8 cellular contexts compared by ENCODE assay signal in genomic region chr19:16198363-16198636, GRCh38. TPM values are rescaled to one million over a fixed set of nuclear protein-coding genes. Genes with fewer than 3 reads are reported as not detected.
DNase-seq lines count a peak whose midpoint lies in the region; ATAC-seq and TF ChIP-seq lines count a peak whose summit lies in the region.

No MANE protein-coding gene starts in this region.

- peak overlapping the region; percentile 79 for H3K9ac ChIP-seq in OCI-LY3 (ENCODE audit: low read length)

- H3K36me3 ChIP-seq in OCI-LY3 (replicated peaks; ENCODE audit: low read depth, low read length): peaks cover 11% of the 10 kb centered on the region
- peaks cover 11% of the 10 kb centered on the region for H3K36me3 ChIP-seq in osteoblast (ENCODE audit: insufficient read depth, low read length)

- DNase-seq in epithelial cell of prostate (ENCODE audit: low read depth, low spot score) (no peak), osteoblast (ENCODE audit: insufficient read length, low spot score, missing footprints) (peak; percentile 83), HCEC 1CT (no peak)

- H3K4me3 ChIP-seq in OCI-LY3 (ENCODE audit: low read length) (peak overlapping the region; percentile 80), osteoblast (ENCODE audit: insufficient read depth, low read length) (peak overlapping the region; percentile 99)

- TF ChIP-seq POLR2A in GM18505 (IDR thresholded peaks at IDR 0.05; ENCODE audit: borderline replicate concordance, extremely low read depth, insufficient read depth, insufficient read length): no peak

- no peaks in the 10 kb centered on the region for H4K20me1 ChIP-seq in OCI-LY3 (ENCODE audit: insufficient read depth, low read length)
- H4K20me1 ChIP-seq in osteoblast (ENCODE audit: insufficient read depth, low read length): peaks cover 44% of the 10 kb centered on the region

- peak overlapping the region; percentile 42 for H3K27ac ChIP-seq in OCI-LY3 (ENCODE audit: low read length)
- H3K27ac ChIP-seq in epithelial cell of prostate: peak overlapping the region; percentile 69
- H3K27ac ChIP-seq in osteoblast (ENCODE audit: low read depth, low read length): peak overlapping the region; percentile 91

- no peak overlapping the region for H2AFZ ChIP-seq in OCI-LY3 (ENCODE audit: low read depth, low read length)
- no peak overlapping the region for H2AFZ ChIP-seq in osteoblast (ENCODE audit: low read length)

- H3K9me3 ChIP-seq in OCI-LY3 (ENCODE audit: insufficient read depth, low read length) (no peaks in the 10 kb centered on the region), osteoblast (ENCODE audit: low read depth, low read length) (no peaks in the 10 kb centered on the region)

- H3K4me2 ChIP-seq in OCI-LY3 (ENCODE audit: low read length): peak overlapping the region; percentile 92
- H3K4me2 ChIP-seq in osteoblast (ENCODE audit: insufficient read depth, low read length): peak overlapping the region; percentile 97

- peak; percentile 15 for ATAC-seq in GM18909 (IDR thresholded peaks at IDR 0.05; ENCODE audit: poor library complexity, unreplicated experiment)
- ATAC-seq in HG02885 (IDR thresholded peaks at IDR 0.05; ENCODE audit: poor library complexity, unreplicated experiment): no peak
- ATAC-seq in HG02981 (IDR thresholded peaks at IDR 0.05; ENCODE audit: unreplicated experiment): no peak
- no peak for ATAC-seq in GM18505 (IDR thresholded peaks at IDR 0.05; ENCODE audit: unreplicated experiment)

- H3K79me2 ChIP-seq in OCI-LY3 (ENCODE audit: low read length) (peaks cover 46% of the 10 kb centered on the region), osteoblast (ENCODE audit: insufficient read depth, low read length) (peaks cover 51% of the 10 kb centered on the region)

- no peaks in the 10 kb centered on the region for H3K27me3 ChIP-seq in OCI-LY3 (ENCODE audit: low read depth, low read length)
- no peaks in the 10 kb centered on the region for H3K27me3 ChIP-seq in osteoblast (ENCODE audit: insufficient read depth, low read length)

- TF ChIP-seq CTCF in OCI-LY3 (IDR thresholded peaks at IDR 0.05; ENCODE audit: low read depth, low read length) (no peak), osteoblast (IDR thresholded peaks at IDR 0.05; ENCODE audit: extremely low read depth, low read depth, low read length) (no peak)

- H3K4me1 ChIP-seq in OCI-LY3 (ENCODE audit: low read length) (peaks cover 45% of the 10 kb centered on the region), osteoblast (ENCODE audit: insufficient read depth, low read length) (peaks cover 50% of the 10 kb centered on the region)

RNA-seq across cellular contexts. Expression of gene AP1M1, which starts 0.6 kb away (rescaled TPM):
- total RNA-seq in osteoblast: 49.5 and 52.1 TPM in 2 replicates

RNA-seq across cellular contexts. Expression of gene FAM32A, which starts 13.1 kb away (rescaled TPM):
- total RNA-seq in osteoblast: 93.4 and 109 TPM in 2 replicates

RNA-seq across cellular contexts. Expression of gene CIB3, which starts 25.0 kb away (rescaled TPM):
- total RNA-seq in osteoblast: not detected in 2 replicates

RNA-seq across cellular contexts. Expression of gene HSH2D, which starts 54.8 kb away (rescaled TPM):
- total RNA-seq in osteoblast: 0.36 TPM in 1 of 2 replicates, not detected in the other
